24 cellular contexts compared by ENCODE assay signal in genomic region chr17:65888649-65889048, GRCh38.
DNase-seq lines count a peak whose midpoint lies in the region; ATAC-seq and TF ChIP-seq lines count a peak whose summit lies in the region.
"Had no signal": no experiment of that assay in that cellular context is flagged by ENCODE, and none has a peak within 500 bp of the region (broad histone marks: within the 10 kb centered on the region; RNA-seq: fewer than 3 reads in every experiment).

No MANE protein-coding gene starts in this region.

- TF ChIP-seq CTCF in astrocyte of the spinal cord (IDR thresholded peaks at IDR 0.05; ENCODE audit: low read depth, low read length) (no peak), left lung (IDR thresholded peaks at IDR 0.05) (no peak)

- intact Hi-C loops in left lung (cut with DNase I) (no loop called here), left colon (cut with DNase I, micrococcal nuclease) (no loop called here)

- no peak overlapping the region for H3K4me3 ChIP-seq in astrocyte of the spinal cord (ENCODE audit: low read depth, low read length)
- H3K4me3 ChIP-seq in left lung = no peak overlapping the region
- H3K4me3 ChIP-seq: adrenal gland, dorsolateral prefrontal cortex, gastrocnemius medialis, HAP-1, lung, right lobe of liver had no signal

- H3K27me3 ChIP-seq in left lung = no peaks in the 10 kb centered on the region
- H3K27me3 ChIP-seq: adrenal gland, dorsolateral prefrontal cortex, gastrocnemius medialis, right lobe of liver had no signal

- DNase-seq in AG08395 (ENCODE audit: low spot score) (peak; percentile 50), HS-27A (ENCODE audit: low read depth) (peak; percentile 7), astrocyte of the spinal cord (ENCODE audit: low read depth, low spot score) (peak; percentile 22), left lung (no peak), left colon (no peak), amygdala (lab: John Stamatoyannopoulos, UW) (no peak)
- DNase-seq in activated effector memory CD4-positive, alpha-beta T cell treated with Interleukin-2 at 50 U/mL for 16 hours = no peak
- DNase-seq: activated CD4-positive, alpha-beta T cell treated with anti-CD3 and anti-CD28 coated beads, Interleukin-2, amount 50 U/mL, for 4 hours; activated gamma-delta T cell treated with Interleukin-2 at 50 U/mL for 16 hours; adrenal gland; central memory CD4-positive, alpha-beta T cell; dorsolateral prefrontal cortex; gastrocnemius medialis; islet precursor cell; NCI-H1436 treated with DMSO at 0.1 percent for 48 hours; NCI-H2171 treated with DMSO at 0.1 percent for 48 hours; occipital lobe; right lobe of liver; stimulated activated CD4-positive, alpha-beta T cell treated with anti-CD3 and anti-CD28 coated beads, Interleukin-15, amount 100 ng/mL, for 24 hours; trophoblast cell had no signal

- H3K9me3 ChIP-seq in left lung = no peaks in the 10 kb centered on the region
- H3K9me3 ChIP-seq: adrenal gland, gastrocnemius medialis, HAP-1, right lobe of liver had no signal

- ATAC-seq in left lung (peak; percentile 54), left colon (no peak), HG03521 (IDR thresholded peaks at IDR 0.05; ENCODE audit: unreplicated experiment) (no peak)
- ATAC-seq: gastrocnemius medialis, right lobe of liver had no signal

- no peaks in the 10 kb centered on the region for H3K36me3 ChIP-seq in left lung
- H3K36me3 ChIP-seq: adrenal gland, gastrocnemius medialis, HAP-1, right lobe of liver had no signal

- in situ Hi-C loops in astrocyte of the spinal cord (cut with HindIII; ENCODE audit: low sequenced_read_pairs) = no loop called here

- no peaks in the 10 kb centered on the region for H3K4me1 ChIP-seq in left lung
- H3K4me1 ChIP-seq: adrenal gland, gastrocnemius medialis, HAP-1, right lobe of liver had no signal

- H3K27ac ChIP-seq in left lung = no peak overlapping the region
- H3K27ac ChIP-seq: adrenal gland, dorsolateral prefrontal cortex, gastrocnemius medialis, right lobe of liver, RWPE1 had no signal

Comparison
In these comparisons a context has a peak if more than half of its experiments do, and no peak if none do; other contexts are left out.
1. DNase-seq: peak in AG08395 (single experiment), HS-27A (single experiment) and astrocyte of the spinal cord (single experiment); none in left lung (0 of 2), activated effector memory CD4-positive, alpha-beta T cell treated with Interleukin-2 at 50 U/mL for 16 hours (single experiment), left colon (0 of 2) and amygdala (0 of 56).